In the genomic region with DNA sequence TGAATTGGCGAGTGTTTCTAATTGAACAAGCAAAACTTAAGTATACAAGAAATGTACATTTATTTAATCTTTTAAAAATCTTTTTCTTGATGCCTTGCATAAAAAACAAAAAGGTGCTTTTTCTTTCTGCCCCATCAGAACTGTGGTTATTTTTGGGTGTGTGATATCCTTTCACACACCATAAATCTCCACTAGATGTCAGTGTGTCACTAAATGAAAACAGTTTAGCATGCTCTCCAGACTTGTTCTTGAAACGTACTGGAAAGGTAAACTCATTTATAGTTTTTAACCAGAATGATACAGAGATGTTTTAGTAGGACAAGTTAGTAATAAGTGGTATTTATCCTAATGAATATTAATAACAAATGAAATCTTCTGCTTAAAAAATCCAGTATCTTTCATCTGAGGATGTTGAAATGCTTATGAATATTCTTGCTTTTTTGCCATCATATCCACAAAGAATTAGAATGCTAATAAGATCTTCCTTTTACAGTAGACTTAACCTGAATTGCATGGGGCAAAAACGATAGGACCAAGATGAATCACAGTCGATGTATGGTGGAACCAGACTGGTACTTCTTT, we compare ENCODE assay signal across 8 cellular contexts.
DNase-seq lines count a peak whose midpoint lies in the region; ATAC-seq and TF ChIP-seq lines count a peak whose summit lies in the region.

No MANE protein-coding gene starts in this region.

- POLR2A ChIA-PET in Caco-2 (lab: Charles Lee): no interaction called here
- POLR2A ChIA-PET in activated CD8-positive, alpha-beta T cell treated with anti-CD3 and anti-CD28 coated beads, Interleukin-2, amount 10 ng/mL, durations not matched to agents 7 days and 5 days (lab: Charles Lee): no interaction called here

- no peak overlapping the region for H3K4me3 Mint-ChIP-seq in Caco-2 (ENCODE audit: unreplicated experiment)
- H3K4me3 Mint-ChIP-seq in activated CD8-positive, alpha-beta T cell treated with anti-CD3 and anti-CD28 coated beads, Interleukin-2, amount 10 ng/mL, durations not matched to agents 7 days and 5 days: no peak overlapping the region

- ATAC-seq in GM18511 (IDR thresholded peaks at IDR 0.05; ENCODE audit: unreplicated experiment) (peak; percentile 92), HG02885 (IDR thresholded peaks at IDR 0.05; ENCODE audit: poor library complexity, unreplicated experiment) (peak; percentile 90)
- ATAC-seq in activated CD8-positive, alpha-beta T cell treated with anti-CD3 and anti-CD28 coated beads, Interleukin-2, amount 10 ng/mL, durations not matched to agents 7 days and 5 days: peak; percentile 91

- CTCF ChIA-PET in Caco-2 (lab: Charles Lee): no interaction called here
- CTCF ChIA-PET in activated CD8-positive, alpha-beta T cell treated with anti-CD3 and anti-CD28 coated beads, Interleukin-2, amount 10 ng/mL, durations not matched to agents 7 days and 5 days (lab: Charles Lee): interaction anchor here (0.9 to 4.9 kb wide), 3 partner anchors 354 to 638 kb away, joined by 3 to 18 read pairs (median 11); no protein-coding TSS in a partner anchor

- no peak overlapping the region for H3K27ac Mint-ChIP-seq in Caco-2 (ENCODE audit: unreplicated experiment)
- no peak overlapping the region for H3K27ac Mint-ChIP-seq in activated CD8-positive, alpha-beta T cell treated with anti-CD3 and anti-CD28 coated beads, Interleukin-2, amount 10 ng/mL, durations not matched to agents 7 days and 5 days

- DNase-seq in Caco-2 (peak in 1 of 2 experiments; percentile 36), NCI-H1694 treated with DMSO at 0.1 percent for 48 hours (lab: John Stamatoyannopoulos, UW) (peak; percentile 78), left ventricle myocardium inferior (no peak), smooth muscle cell of the brain vasculature (ENCODE audit: low read depth, low spot score) (peak; percentile 40), NCI-H128 (lab: John Stamatoyannopoulos, UW; ENCODE audit: unreplicated experiment) (no peak)
- DNase-seq in activated CD8-positive, alpha-beta T cell treated with anti-CD3 and anti-CD28 coated beads, Interleukin-2, amount 10 ng/mL, durations not matched to agents 7 days and 5 days: peak; percentile 55

- H3K27ac ChIP-seq in left ventricle myocardium inferior (replicated peaks): no peak overlapping the region

- H3K4me1 ChIP-seq in Caco-2: no peaks in the 10 kb centered on the region
- peaks cover 27% of the 10 kb centered on the region for H3K4me1 ChIP-seq in left ventricle myocardium inferior

- H3K9me3 Mint-ChIP-seq in Caco-2 (ENCODE audit: unreplicated experiment): no peaks in the 10 kb centered on the region
- no peaks in the 10 kb centered on the region for H3K9me3 Mint-ChIP-seq in activated CD8-positive, alpha-beta T cell treated with anti-CD3 and anti-CD28 coated beads, Interleukin-2, amount 10 ng/mL, durations not matched to agents 7 days and 5 days (ENCODE audit: insufficient read depth)

- peak; percentile 51 to 72 for TF ChIP-seq CTCF in Caco-2 (IDR thresholded peaks at IDR 0.05; ENCODE audit: insufficient read depth in 1 of 2, low read depth in 1 of 2, low read length in 1 of 2, severe bottlenecking in 1 of 2, unreplicated experiment in 1 of 2)
- peak; percentile 82 for TF ChIP-seq CTCF in left ventricle myocardium inferior (IDR thresholded peaks at IDR 0.05; ENCODE audit: borderline replicate concordance)

- H3K9me3 ChIP-seq in Caco-2 (no peaks in the 10 kb centered on the region), left ventricle myocardium inferior (replicated peaks) (no peaks in the 10 kb centered on the region)

- H3K4me3 ChIP-seq in Caco-2 (ENCODE audit: low read depth, low read length) (no peak overlapping the region), left ventricle myocardium inferior (no peak overlapping the region)

- intact Hi-C loops in Caco-2 (cut with micrococcal nuclease; ENCODE audit: unreplicated experiment) (loop anchor here (1.0 kb wide), 2 partner anchors 389 to 638 kb away; no protein-coding TSS in a partner anchor), left ventricle myocardium inferior (cut with micrococcal nuclease) (no loop called here)

- H3K27me3 ChIP-seq in Caco-2 (replicated peaks; ENCODE audit: control insufficient read depth, insufficient read depth, low read length) (no peaks in the 10 kb centered on the region), left ventricle myocardium inferior (ENCODE audit: low read depth) (no peaks in the 10 kb centered on the region)

- H3K36me3 ChIP-seq in Caco-2 (ENCODE audit: control insufficient read depth, insufficient read depth, low read length) (no peaks in the 10 kb centered on the region), left ventricle myocardium inferior (no peaks in the 10 kb centered on the region)

- no TSS peak for BruUV-seq in Caco-2 (replicated peaks; lab: Mats Ljungman, UMichigan)

- peaks cover 2% of the 10 kb centered on the region for H3K27me3 Mint-ChIP-seq in Caco-2 (ENCODE audit: insufficient read depth, unreplicated experiment)
- H3K27me3 Mint-ChIP-seq in activated CD8-positive, alpha-beta T cell treated with anti-CD3 and anti-CD28 coated beads, Interleukin-2, amount 10 ng/mL, durations not matched to agents 7 days and 5 days (ENCODE audit: low read depth): peaks cover 3% of the 10 kb centered on the region

- no peaks in the 10 kb centered on the region for H3K4me1 Mint-ChIP-seq in Caco-2 (ENCODE audit: low read depth, unreplicated experiment)
- H3K4me1 Mint-ChIP-seq in activated CD8-positive, alpha-beta T cell treated with anti-CD3 and anti-CD28 coated beads, Interleukin-2, amount 10 ng/mL, durations not matched to agents 7 days and 5 days (ENCODE audit: low read depth): no peaks in the 10 kb centered on the region

- no peaks in the 10 kb centered on the region for H3K36me3 Mint-ChIP-seq in Caco-2 (ENCODE audit: insufficient read depth, unreplicated experiment)
- no peaks in the 10 kb centered on the region for H3K36me3 Mint-ChIP-seq in activated CD8-positive, alpha-beta T cell treated with anti-CD3 and anti-CD28 coated beads, Interleukin-2, amount 10 ng/mL, durations not matched to agents 7 days and 5 days (ENCODE audit: low read depth)

Comparison
In these comparisons a context has a peak if more than half of its experiments do, and no peak if none do; other contexts are left out.
1. DNase-seq: peak in NCI-H1694 treated with DMSO at 0.1 percent for 48 hours (single experiment), activated CD8-positive, alpha-beta T cell treated with anti-CD3 and anti-CD28 coated beads, Interleukin-2, amount 10 ng/mL, durations not matched to agents 7 days and 5 days (single experiment) and smooth muscle cell of the brain vasculature (single experiment); none in left ventricle myocardium inferior (single experiment) and NCI-H128 (single experiment).
2. Peak in every context shown above with its lines, with median percentiles within 50 percentile points of each other: ATAC-seq.